Comparison of ENCODE assay signal across 28 cellular contexts in genomic region chr4:47936336-47936735, GRCh38.
"Had no signal": no experiment of that assay in that cellular context is flagged by ENCODE, and none has a peak within 500 bp of the region (broad histone marks: within the 10 kb centered on the region; RNA-seq: fewer than 3 reads in every experiment).

No MANE protein-coding gene starts in this region.

- H3K4me1 Mint-ChIP-seq: stimulated activated effector memory CD8-positive, alpha-beta T cell treated with anti-CD3 and anti-CD28 coated beads, Interleukin-12 subunit alpha, Interleukin-12 subunit beta, amount 100 ng/mL, for 72 hours; stimulated activated memory B cell treated with anti-CD40 and anti-IgM and Interleukin-4, amounts not matched to agents 10 μg/mL and 1 μg/mL and 100 μg/mL, for 72 hours; stimulated activated naive B cell treated with anti-CD40 and anti-IgM and Interleukin-4, amounts not matched to agents 10 μg/mL and 1 μg/mL and 100 μg/mL, for 72 hours; stimulated activated naive CD8-positive, alpha-beta T cell treated with anti-CD3 and anti-CD28 coated beads, Interleukin-15, amount 100 ng/mL, for 72 hours had no signal

- H3K27ac ChIP-seq: stomach, suprapubic skin, testis, thoracic aorta, thyroid gland, tibial artery, tibial nerve, transverse colon, upper lobe of left lung, upper lobe of right lung, uterus, vagina had no signal

- H3K36me3 Mint-ChIP-seq: stimulated activated effector memory CD8-positive, alpha-beta T cell treated with anti-CD3 and anti-CD28 coated beads, Interleukin-12 subunit alpha, Interleukin-12 subunit beta, amount 100 ng/mL, for 72 hours; stimulated activated memory B cell treated with anti-CD40 and anti-IgM and Interleukin-4, amounts not matched to agents 10 μg/mL and 1 μg/mL and 100 μg/mL, for 72 hours; type B pancreatic cell had no signal

- H3K4me3 Mint-ChIP-seq: stimulated activated effector memory CD8-positive, alpha-beta T cell treated with anti-CD3 and anti-CD28 coated beads, Interleukin-12 subunit alpha, Interleukin-12 subunit beta, amount 100 ng/mL, for 72 hours; stimulated activated memory B cell treated with anti-CD40 and anti-IgM and Interleukin-4, amounts not matched to agents 10 μg/mL and 1 μg/mL and 100 μg/mL, for 72 hours; stimulated activated naive B cell treated with anti-CD40 and anti-IgM and Interleukin-4, amounts not matched to agents 10 μg/mL and 1 μg/mL and 100 μg/mL, for 72 hours; stimulated activated naive CD8-positive, alpha-beta T cell treated with anti-CD3 and anti-CD28 coated beads, Interleukin-15, amount 100 ng/mL, for 72 hours; stimulated activated naive CD8-positive, alpha-beta T cell treated with anti-CD3 and anti-CD28 coated beads, Interleukin-15, Interleukin-2, amounts not matched to agents 100 ng/mL and 50 ng/mL, for 24 hours; type B pancreatic cell had no signal

- ATAC-seq: stimulated activated effector memory CD8-positive, alpha-beta T cell treated with anti-CD3 and anti-CD28 coated beads, Interleukin-12 subunit alpha, Interleukin-12 subunit beta, amount 100 ng/mL, for 72 hours; stimulated activated memory B cell treated with anti-CD40 and anti-IgM and Interleukin-4, amounts not matched to agents 10 μg/mL and 1 μg/mL and 100 μg/mL, for 72 hours; stimulated activated naive B cell treated with anti-CD40 and anti-IgM and Interleukin-4, amounts not matched to agents 10 μg/mL and 1 μg/mL and 100 μg/mL, for 72 hours; stimulated activated naive CD8-positive, alpha-beta T cell treated with anti-CD3 and anti-CD28 coated beads, Interleukin-15, amount 100 ng/mL, for 72 hours; stimulated activated naive CD8-positive, alpha-beta T cell treated with anti-CD3 and anti-CD28 coated beads, Interleukin-15, Interleukin-2, amounts not matched to agents 100 U/mL and 50 U/mL, for 24 hours; upper lobe of right lung had no signal

- H3K9me3 ChIP-seq: stomach, suprapubic skin, testis, thoracic aorta, thyroid gland, tibial artery, tibial nerve, transverse colon, upper lobe of left lung, upper lobe of right lung, uterus, vagina had no signal

- H3K27me3 Mint-ChIP-seq: stimulated activated memory B cell treated with anti-CD40 and anti-IgM and Interleukin-4, amounts not matched to agents 10 μg/mL and 1 μg/mL and 100 μg/mL, for 72 hours; stimulated activated naive CD8-positive, alpha-beta T cell treated with anti-CD3 and anti-CD28 coated beads, Interleukin-15, amount 100 ng/mL, for 72 hours; stimulated activated naive CD8-positive, alpha-beta T cell treated with anti-CD3 and anti-CD28 coated beads, Interleukin-15, Interleukin-2, amounts not matched to agents 100 ng/mL and 50 ng/mL, for 24 hours; type B pancreatic cell had no signal

- H3K4me3 ChIP-seq: stomach, suprapubic skin, testis, thoracic aorta, thyroid gland, tibial artery, tibial nerve, transverse colon, upper lobe of left lung, upper lobe of right lung, uterus, vagina had no signal

- H3K27ac Mint-ChIP-seq: stimulated activated effector memory CD8-positive, alpha-beta T cell treated with anti-CD3 and anti-CD28 coated beads, Interleukin-12 subunit alpha, Interleukin-12 subunit beta, amount 100 ng/mL, for 72 hours; stimulated activated memory B cell treated with anti-CD40 and anti-IgM and Interleukin-4, amounts not matched to agents 10 μg/mL and 1 μg/mL and 100 μg/mL, for 72 hours; stimulated activated naive B cell treated with anti-CD40 and anti-IgM and Interleukin-4, amounts not matched to agents 10 μg/mL and 1 μg/mL and 100 μg/mL, for 72 hours; stimulated activated naive CD8-positive, alpha-beta T cell treated with anti-CD3 and anti-CD28 coated beads, Interleukin-15, amount 100 ng/mL, for 72 hours; stimulated activated naive CD8-positive, alpha-beta T cell treated with anti-CD3 and anti-CD28 coated beads, Interleukin-15, Interleukin-2, amounts not matched to agents 100 ng/mL and 50 ng/mL, for 24 hours; type B pancreatic cell had no signal

- H3K36me3 ChIP-seq: stomach, suprapubic skin, thoracic aorta, thyroid gland, tibial artery, tibial nerve, transverse colon, upper lobe of left lung, upper lobe of right lung, uterus, vagina had no signal

- H3K4me1 ChIP-seq: testis, thyroid gland, upper lobe of left lung, upper lobe of right lung, vagina had no signal

- H3K27me3 ChIP-seq: stomach, suprapubic skin, testis, thyroid gland, tibial nerve, transverse colon, upper lobe of left lung, upper lobe of right lung, uterus, vagina had no signal

- DNase-seq: stimulated activated CD4-positive, alpha-beta T cell treated with anti-CD3 and anti-CD28 coated beads, Interleukin-2, amount 100 ng/mL, for 48 hours; stimulated activated CD4-positive, alpha-beta T cell treated with anti-CD3 and anti-CD28 coated beads, Interleukin-4, amount 100 ng/mL, for 1 hour; stimulated activated CD4-positive, alpha-beta T cell treated with anti-CD3 and anti-CD28 coated beads, Interleukin-4, amount 100 ng/mL, for 24 hours; stimulated activated CD4-positive, alpha-beta T cell treated with anti-CD3 and anti-CD28 coated beads, Interleukin-4, amount 100 ng/mL, for 4 hours; stimulated activated CD8-positive, alpha-beta memory T cell treated with anti-CD3 and anti-CD28 coated beads, Interleukin-4, amount 100 ng/mL, for 48 hours; stimulated activated naive B cell treated with anti-CD40 and anti-IgM and Interleukin-4, amounts not matched to agents 10 μg/mL and 1 μg/mL and 100 μg/mL, for 72 hours; stimulated activated naive CD4-positive, alpha-beta T cell; stimulated activated naive CD4-positive, alpha-beta T cell treated with Interleukin-2 at 50 U/mL for 16 hours; stimulated activated naive CD8-positive, alpha-beta T cell treated with anti-CD3 and anti-CD28 coated beads, Interleukin-15, amount 100 ng/mL, for 72 hours; stimulated activated naive CD8-positive, alpha-beta T cell treated with anti-CD3 and anti-CD28 coated beads, Interleukin-15, Interleukin-2, amounts not matched to agents 100 U/mL and 50 U/mL, for 24 hours; stomach; substantia nigra; testis; thyroid gland; tibial artery; transverse colon; trophoblast cell; upper lobe of left lung; upper lobe of right lung; uterus had no signal

- H3K9me3 Mint-ChIP-seq: stimulated activated effector memory CD8-positive, alpha-beta T cell treated with anti-CD3 and anti-CD28 coated beads, Interleukin-12 subunit alpha, Interleukin-12 subunit beta, amount 100 ng/mL, for 72 hours; stimulated activated memory B cell treated with anti-CD40 and anti-IgM and Interleukin-4, amounts not matched to agents 10 μg/mL and 1 μg/mL and 100 μg/mL, for 72 hours; stimulated activated naive B cell treated with anti-CD40 and anti-IgM and Interleukin-4, amounts not matched to agents 10 μg/mL and 1 μg/mL and 100 μg/mL, for 72 hours; stimulated activated naive CD8-positive, alpha-beta T cell treated with anti-CD3 and anti-CD28 coated beads, Interleukin-15, amount 100 ng/mL, for 72 hours; stimulated activated naive CD8-positive, alpha-beta T cell treated with anti-CD3 and anti-CD28 coated beads, Interleukin-15, Interleukin-2, amounts not matched to agents 100 ng/mL and 50 ng/mL, for 24 hours; type B pancreatic cell had no signal
